In the genomic region with DNA sequence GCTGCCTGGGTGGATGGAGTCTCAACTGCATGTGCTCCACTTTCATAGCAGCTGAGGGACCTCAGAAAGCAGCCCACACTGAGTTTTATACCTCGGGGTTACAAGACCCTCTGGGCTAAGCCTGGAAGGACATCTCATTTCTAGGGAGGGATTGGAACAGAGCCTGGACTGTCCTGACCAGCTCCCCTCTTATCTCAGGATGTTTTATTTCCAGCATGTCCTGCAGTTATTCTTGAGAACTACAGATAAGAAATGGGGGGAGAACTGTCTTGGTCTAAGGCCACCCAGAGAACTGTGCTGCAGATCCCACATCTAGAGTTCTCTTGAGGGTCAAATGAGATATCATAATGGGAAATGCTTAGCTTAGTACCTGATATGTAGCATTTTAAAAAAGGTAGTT, we compare ENCODE assay signal across 29 cellular contexts.
"Had no signal": no experiment of that assay in that cellular context is flagged by ENCODE, and none has a peak within 500 bp of the region (broad histone marks: within the 10 kb centered on the region; RNA-seq: fewer than 3 reads in every experiment).

No MANE protein-coding gene starts in this region.

- H3K9me3 Mint-ChIP-seq: natural killer cell treated with Interleukin-12 subunit alpha and Interleukin-12 subunit beta and Interleukin-15 and Interleukin-18, amount 100 ng/mL, for 72 hours; neural crest cell had no signal

- H3K4me3 ChIP-seq: left ventricle myocardium inferior, lung, mucosa of descending colon, pancreas, prostate gland, skin epidermis, stomach, testis, thyroid gland, upper lobe of right lung had no signal

- H3K4me3 Mint-ChIP-seq: mesothelial cell of epicardium; naive thymus-derived CD4-positive, alpha-beta T cell; natural killer cell treated with Interleukin-12 subunit alpha and Interleukin-12 subunit beta and Interleukin-15 and Interleukin-18, amount 100 ng/mL, for 72 hours; neural crest cell; stimulated activated naive B cell treated with anti-CD40 and anti-IgM and Interleukin-4, amounts not matched to agents 10 μg/mL and 1 μg/mL and 100 μg/mL, for 72 hours had no signal

- ATAC-seq: mucosa of descending colon; naive thymus-derived CD4-positive, alpha-beta T cell; natural killer cell treated with Interleukin-12 subunit alpha and Interleukin-12 subunit beta and Interleukin-15 and Interleukin-18, amount 100 ng/mL, for 72 hours; pancreas; right cardiac atrium; sciatic nerve; stimulated activated naive B cell treated with anti-CD40 and anti-IgM and Interleukin-4, amounts not matched to agents 10 μg/mL and 1 μg/mL and 100 μg/mL, for 72 hours; stimulated activated naive CD8-positive, alpha-beta T cell treated with anti-CD3 and anti-CD28 coated beads, Interleukin-15, Interleukin-2, amounts not matched to agents 100 U/mL and 50 U/mL, for 24 hours; upper lobe of right lung had no signal

- H3K27me3 ChIP-seq: pancreas, stomach, testis, thyroid gland, upper lobe of right lung had no signal

- H3K27ac Mint-ChIP-seq: mesothelial cell of epicardium; naive thymus-derived CD4-positive, alpha-beta T cell; natural killer cell treated with Interleukin-12 subunit alpha and Interleukin-12 subunit beta and Interleukin-15 and Interleukin-18, amount 100 ng/mL, for 72 hours; stimulated activated naive B cell treated with anti-CD40 and anti-IgM and Interleukin-4, amounts not matched to agents 10 μg/mL and 1 μg/mL and 100 μg/mL, for 72 hours had no signal

- H3K9me3 ChIP-seq: left ventricle myocardium inferior, mucosa of descending colon, pancreas, prostate gland, stomach, testis, thyroid gland, upper lobe of right lung had no signal

- FAIRE-seq: pancreas, urothelium cell line had no signal

- H3K27ac ChIP-seq: left ventricle myocardium inferior, pancreas, prostate gland, skin epidermis, stomach, testis, thyroid gland, upper lobe of right lung had no signal

- H3K36me3 Mint-ChIP-seq: mesothelial cell of epicardium; natural killer cell treated with Interleukin-12 subunit alpha and Interleukin-12 subunit beta and Interleukin-15 and Interleukin-18, amount 100 ng/mL, for 72 hours; stimulated activated naive B cell treated with anti-CD40 and anti-IgM and Interleukin-4, amounts not matched to agents 10 μg/mL and 1 μg/mL and 100 μg/mL, for 72 hours had no signal

- H3K36me3 ChIP-seq: left ventricle myocardium inferior, pancreas, prostate gland, stomach, thyroid gland, upper lobe of right lung had no signal

- H3K4me1 ChIP-seq: left ventricle myocardium inferior, pancreas, prostate gland, testis, thyroid gland, upper lobe of right lung had no signal

- H3K4me1 Mint-ChIP-seq: neural crest cell; stimulated activated naive B cell treated with anti-CD40 and anti-IgM and Interleukin-4, amounts not matched to agents 10 μg/mL and 1 μg/mL and 100 μg/mL, for 72 hours had no signal

- DNase-seq: islet precursor cell; left ventricle myocardium inferior; mesendoderm; mucosa of descending colon; naive thymus-derived CD4-positive, alpha-beta T cell; nucleus accumbens; pancreas; posterior cingulate gyrus; retina; right cardiac atrium; stimulated activated CD4-positive, alpha-beta T cell treated with anti-CD3 and anti-CD28 coated beads, Interleukin-12 subunit alpha, Interleukin-12 subunit beta, amount 100 ng/mL, for 4 hours; stimulated activated CD4-positive, alpha-beta T cell treated with anti-CD3 and anti-CD28 coated beads, Interleukin-15, amount 100 ng/mL, for 24 hours; stimulated activated CD4-positive, alpha-beta T cell treated with anti-CD3 and anti-CD28 coated beads, Interleukin-2, amount 100 ng/mL, for 24 hours; stimulated activated CD4-positive, alpha-beta T cell treated with anti-CD3 and anti-CD28 coated beads, Interleukin-4, amount 100 ng/mL, for 1 hour; stimulated activated naive B cell treated with anti-CD40 and anti-IgM and Interleukin-4, amounts not matched to agents 10 μg/mL and 1 μg/mL and 100 μg/mL, for 72 hours; stimulated activated naive CD8-positive, alpha-beta T cell treated with anti-CD3 and anti-CD28 coated beads, Interleukin-15, Interleukin-2, amounts not matched to agents 100 U/mL and 50 U/mL, for 24 hours; stomach; testis; thyroid gland; trophoblast cell; upper lobe of right lung had no signal
